In the genomic region with DNA sequence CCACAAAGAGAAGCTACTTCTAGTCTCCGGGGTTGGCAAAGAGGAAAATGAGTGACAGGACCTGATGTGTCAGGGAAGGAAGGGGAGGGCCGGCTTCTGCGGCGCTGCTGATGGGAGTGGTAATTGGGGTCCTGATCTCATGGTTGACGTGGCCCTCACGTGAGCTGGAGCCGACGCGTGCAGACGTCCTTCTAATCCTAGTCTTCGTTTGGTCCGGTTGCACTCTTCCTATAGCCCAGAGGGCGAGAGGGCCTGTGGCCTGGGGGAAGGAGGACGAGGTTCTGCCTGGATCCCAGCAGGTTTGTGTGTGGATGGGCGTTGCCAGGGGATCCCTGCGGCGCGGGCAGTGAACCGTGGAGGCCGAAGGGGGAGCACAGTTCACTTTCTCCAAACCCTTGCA, we compare ENCODE assay signal across 8 cellular contexts. TPM values are rescaled to one million over a fixed set of nuclear protein-coding genes. Genes with fewer than 3 reads are reported as not detected.
A peak's percentile ranks its signal among the peaks of the same experiment; 100 is the strongest.
DNase-seq lines count a peak whose midpoint lies in the region; ATAC-seq and TF ChIP-seq lines count a peak whose summit lies in the region.

Gene ARMCX1, plus strand, starts transcription at position 186 of the 400 bp plus-strand sequence. CDS start 2,384 bp downstream, outside the sequence.

- DNase-seq in COR-L47 (lab: John Stamatoyannopoulos, UW) (peak; percentile 21), Kasumi-1 (lab: John Stamatoyannopoulos, UW) (peak; percentile 74 to 78), erythroblast (lab: John Stamatoyannopoulos, UW) (peak; percentile 63 to 64), mesendoderm (peak; percentile 65)
- peak; percentile 39 for DNase-seq in activated CD4-positive, alpha-beta memory T cell treated with anti-CD3 and anti-CD28 coated beads for 36 hours
- DNase-seq in stimulated activated CD8-positive, alpha-beta memory T cell treated with anti-CD3 and anti-CD28 coated beads, Interleukin-2, amount 100 ng/mL, for 48 hours (ENCODE audit: low read depth in 2 of 2) = peak; percentile 1 to 26

- H2BK5ac ChIP-seq in mesendoderm (ENCODE audit: low read length) = no peak within 1 kb of the TSS

- intact Hi-C loops in activated CD4-positive, alpha-beta memory T cell treated with anti-CD3 and anti-CD28 coated beads for 36 hours (cut with micrococcal nuclease) = no loop called here

- no peak within 1 kb of the TSS for H2BK15ac ChIP-seq in mesendoderm (replicated peaks; ENCODE audit: low read depth)

- no peaks in the 10 kb centered on the region for H3K79me1 ChIP-seq in mesendoderm (ENCODE audit: low read length)

- H3K79me2 ChIP-seq in mesendoderm (ENCODE audit: control insufficient read depth, insufficient read depth, low read length) = no peaks in the 10 kb centered on the region

- H3K56ac ChIP-seq in mesendoderm (ENCODE audit: low read length) = peak within 1 kb of the TSS; percentile 85

- H3K4me1 Mint-ChIP-seq in activated CD4-positive, alpha-beta memory T cell treated with anti-CD3 and anti-CD28 coated beads for 36 hours (ENCODE audit: low read depth) = peaks cover 6% of the 10 kb centered on the region

- CTCF ChIA-PET in activated CD4-positive, alpha-beta memory T cell treated with anti-CD3 and anti-CD28 coated beads for 36 hours (lab: Charles Lee) = no interaction called here

- WGBS in mesendoderm (ENCODE audit: extremely low coverage, insufficient coverage, low lambda C conversion rate) = no CpG with 5 or more reads among the region's 20 CpGs

- H3K4ac ChIP-seq in mesendoderm (ENCODE audit: low read depth, low read length) = no peak within 1 kb of the TSS

- no peak within 1 kb of the TSS for H2BK120ac ChIP-seq in mesendoderm (ENCODE audit: low read depth, low read length)

- H3K18ac ChIP-seq in mesendoderm (ENCODE audit: low read length) = no peak within 1 kb of the TSS

- peak within 1 kb of the TSS; percentile 46 for H3K4me3 ChIP-seq in mesendoderm (ENCODE audit: low read length)

- H3K27me3 ChIP-seq in mesendoderm (ENCODE audit: insufficient read depth, low read length, poor library complexity) = no peaks in the 10 kb centered on the region

- TF ChIP-seq POLR2A in erythroblast (IDR thresholded peaks at IDR 0.05; ENCODE audit: low read length) = no peak

- no peaks in the 10 kb centered on the region for H3K36me3 ChIP-seq in mesendoderm (ENCODE audit: control insufficient read depth, insufficient read depth, low read length)

- peaks cover 14% of the 10 kb centered on the region for H3K27me3 Mint-ChIP-seq in activated CD4-positive, alpha-beta memory T cell treated with anti-CD3 and anti-CD28 coated beads for 36 hours

- POLR2A ChIA-PET in activated CD4-positive, alpha-beta memory T cell treated with anti-CD3 and anti-CD28 coated beads for 36 hours (lab: Charles Lee) = no interaction called here

- H3K27ac Mint-ChIP-seq in activated CD4-positive, alpha-beta memory T cell treated with anti-CD3 and anti-CD28 coated beads for 36 hours = no peak within 1 kb of the TSS

- no peaks in the 10 kb centered on the region for H3K36me3 Mint-ChIP-seq in activated CD4-positive, alpha-beta memory T cell treated with anti-CD3 and anti-CD28 coated beads for 36 hours

- H3K23ac ChIP-seq in mesendoderm (ENCODE audit: low read length) = no peak within 1 kb of the TSS

- no peak for ATAC-seq in HG03045 (IDR thresholded peaks at IDR 0.05; ENCODE audit: unreplicated experiment)
- ATAC-seq in HG02798 (IDR thresholded peaks at IDR 0.05; ENCODE audit: poor library complexity, unreplicated experiment) = no peak

- no peaks in the 10 kb centered on the region for H3K9me3 Mint-ChIP-seq in activated CD4-positive, alpha-beta memory T cell treated with anti-CD3 and anti-CD28 coated beads for 36 hours

- no peaks in the 10 kb centered on the region for H3K4me1 ChIP-seq in mesendoderm (ENCODE audit: control insufficient read depth, low read depth, low read length)

- H2AK5ac ChIP-seq in mesendoderm (ENCODE audit: low read length) = no peak within 1 kb of the TSS

- peak within 1 kb of the TSS; percentile 76 for H3K9ac ChIP-seq in mesendoderm (ENCODE audit: low read length)

- peak within 1 kb of the TSS; percentile 1 for H3K27ac ChIP-seq in mesendoderm (ENCODE audit: low read depth, low read length)

- H4K5ac ChIP-seq in mesendoderm (ENCODE audit: low read length) = no peak within 1 kb of the TSS

- no peak within 1 kb of the TSS for H4K8ac ChIP-seq in mesendoderm (ENCODE audit: low read depth, low read length)

- peak within 1 kb of the TSS; percentile 48 for H3K4me2 ChIP-seq in mesendoderm (ENCODE audit: low read length)

- H3K4me3 Mint-ChIP-seq in activated CD4-positive, alpha-beta memory T cell treated with anti-CD3 and anti-CD28 coated beads for 36 hours = peak within 1 kb of the TSS; percentile 66

RNA-seq across cellular contexts. Expression of gene ARMCX1, which starts in this region (rescaled TPM):
- 1 to 10 TPM; 1.4 to 1.6 TPM for total RNA-seq in activated CD4-positive, alpha-beta memory T cell treated with anti-CD3 and anti-CD28 coated beads for 36 hours
- polyA plus RNA-seq in mesendoderm (2013, experiment 1 of 2) = 17.5 TPM
- polyA plus RNA-seq in mesendoderm (2013, experiment 2 of 2) = 19.1 TPM

Comparison
In these comparisons a context has a peak if more than half of its experiments do, and no peak if none do; other contexts are left out.
1. DNase-seq: peak in every context shown above with its lines; median percentile 76 in Kasumi-1; 65 in mesendoderm; 64 in erythroblast; 39 in activated CD4-positive, alpha-beta memory T cell treated with anti-CD3 and anti-CD28 coated beads for 36 hours; 21 in COR-L47; 14 in stimulated activated CD8-positive, alpha-beta memory T cell treated with anti-CD3 and anti-CD28 coated beads, Interleukin-2, amount 100 ng/mL, for 48 hours.